Comparison of ENCODE assay signal across 12 cellular contexts in the genomic region with DNA sequence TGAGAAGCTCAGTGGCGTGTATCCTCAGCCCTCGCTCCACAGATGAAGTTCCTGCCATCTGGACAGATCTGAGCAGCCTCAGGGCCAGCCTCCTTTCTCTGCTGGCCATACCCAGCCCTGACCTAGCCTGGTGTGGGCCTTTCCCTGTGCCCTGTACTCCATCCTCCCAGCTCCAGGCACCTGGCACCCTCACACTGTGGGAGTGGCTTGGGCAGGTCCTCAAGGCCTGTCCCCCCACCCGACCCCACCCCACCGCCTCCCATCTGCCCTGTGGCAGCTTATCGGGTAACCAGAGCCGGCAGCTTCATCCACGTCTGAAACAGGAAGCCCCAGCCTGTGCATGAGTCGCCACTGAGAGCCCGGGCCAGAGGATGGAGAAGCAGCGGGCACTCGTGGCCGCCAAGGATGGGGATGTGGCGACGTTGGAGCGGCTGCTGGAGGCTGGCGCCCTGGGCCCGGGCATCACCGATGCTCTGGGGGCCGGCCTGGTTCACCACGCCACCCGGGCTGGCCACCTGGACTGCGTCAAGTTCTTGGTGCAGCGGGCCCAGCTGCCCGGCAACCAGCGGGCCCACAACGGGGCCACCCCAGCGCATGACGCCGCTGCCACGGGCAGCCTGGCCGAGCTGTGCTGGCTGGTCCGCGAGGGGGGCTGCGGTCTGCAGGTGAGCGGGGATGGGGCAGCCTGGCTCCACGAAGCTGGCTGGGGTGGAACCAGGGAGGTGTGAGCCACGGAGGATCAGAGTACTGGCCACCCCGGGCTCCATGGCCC. TPM values are rescaled to one million over a fixed set of nuclear protein-coding genes. Genes with fewer than 3 reads are reported as not detected.
DNase-seq lines count a peak whose midpoint lies in the region; ATAC-seq and TF ChIP-seq lines count a peak whose summit lies in the region.
"Had no signal": no experiment of that assay in that cellular context is flagged by ENCODE, and none has a peak within 500 bp of the region (broad histone marks: within the 10 kb centered on the region; RNA-seq: fewer than 3 reads in every experiment).

A gene with protein sequence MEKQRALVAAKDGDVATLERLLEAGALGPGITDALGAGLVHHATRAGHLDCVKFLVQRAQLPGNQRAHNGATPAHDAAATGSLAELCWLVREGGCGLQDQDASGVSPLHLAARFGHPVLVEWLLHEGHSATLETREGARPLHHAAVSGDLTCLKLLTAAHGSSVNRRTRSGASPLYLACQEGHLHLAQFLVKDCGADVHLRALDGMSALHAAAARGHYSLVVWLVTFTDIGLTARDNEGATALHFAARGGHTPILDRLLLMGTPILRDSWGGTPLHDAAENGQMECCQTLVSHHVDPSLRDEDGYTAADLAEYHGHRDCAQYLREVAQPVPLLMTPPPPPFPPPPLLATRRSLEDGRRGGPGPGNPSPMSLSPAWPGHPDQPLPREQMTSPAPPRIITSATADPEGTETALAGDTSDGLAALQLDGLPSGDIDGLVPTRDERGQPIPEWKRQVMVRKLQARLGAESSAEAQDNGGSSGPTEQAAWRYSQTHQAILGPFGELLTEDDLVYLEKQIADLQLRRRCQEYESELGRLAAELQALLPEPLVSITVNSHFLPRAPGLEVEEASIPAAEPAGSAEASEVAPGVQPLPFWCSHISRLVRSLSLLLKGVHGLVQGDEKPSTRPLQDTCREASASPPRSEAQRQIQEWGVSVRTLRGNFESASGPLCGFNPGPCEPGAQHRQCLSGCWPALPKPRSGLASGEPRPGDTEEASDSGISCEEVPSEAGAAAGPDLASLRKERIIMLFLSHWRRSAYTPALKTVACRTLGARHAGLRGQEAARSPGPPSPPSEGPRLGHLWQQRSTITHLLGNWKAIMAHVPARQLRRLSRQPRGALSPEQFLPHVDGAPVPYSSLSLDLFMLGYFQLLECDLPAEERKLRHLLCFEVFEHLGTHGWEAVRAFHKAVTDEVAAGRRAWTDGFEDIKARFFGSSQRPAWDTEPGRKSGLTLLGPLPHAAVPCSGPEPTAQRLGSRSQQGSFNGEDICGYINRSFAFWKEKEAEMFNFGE (plus strand): TSS at position 292 of the 772 bp plus-strand sequence. CDS start 80 bp downstream, at position 372.

- peak; percentile 53 for DNase-seq in D341Med (ENCODE audit: low spot score)
- peak; percentile 44 for DNase-seq in NB4 (ENCODE audit: low read depth)
- no peak for DNase-seq in activated B cell treated with CpG ODN at 0.5 μM for 24 hours
- DNase-seq in neural crest cell (ENCODE audit: low read depth, low spot score), result no peak
- DNase-seq in prostate gland (ENCODE audit: low spot score), result no peak
- DNase-seq in HuH-7 (ENCODE audit: low spot score), result no peak
- DNase-seq: activated T-cell treated with anti-CD3 and anti-CD28 coated beads for 4 hours had no signal

- H3K4me3 Mint-ChIP-seq in activated B cell treated with CpG ODN at 0.5 μM for 24 hours, result peak within 1 kb of the TSS; percentile 72
- peak within 1 kb of the TSS; percentile 25 for H3K4me3 Mint-ChIP-seq in neural crest cell

- WGBS in prostate gland, result 87% methylated on average over 29 of the region's 38 CpGs

- H3K36me3 ChIP-seq in prostate gland, result no peaks in the 10 kb centered on the region

- H3K27me3 Mint-ChIP-seq in activated B cell treated with CpG ODN at 0.5 μM for 24 hours (no peaks in the 10 kb centered on the region), neural crest cell (ENCODE audit: low read depth) (no peaks in the 10 kb centered on the region)

- H3K27ac ChIP-seq in prostate gland, result no peak within 1 kb of the TSS
- H3K27ac ChIP-seq: HL-60, parathyroid adenoma had no signal

- ATAC-seq in activated B cell treated with CpG ODN at 0.5 μM for 24 hours (ENCODE audit: low read depth) (no peak), GM21367 (IDR thresholded peaks at IDR 0.05; ENCODE audit: unreplicated experiment) (no peak), HG02885 (IDR thresholded peaks at IDR 0.05; ENCODE audit: poor library complexity, unreplicated experiment) (no peak)

- TF ChIP-seq CTCF in NB4 (IDR thresholded peaks at IDR 0.05; ENCODE audit: low read depth, low read length), result no peak
- TF ChIP-seq CTCF in activated B cell treated with CpG ODN at 0.5 μM for 24 hours (IDR thresholded peaks at IDR 0.05), result no peak
- TF ChIP-seq CTCF in neural crest cell (conservative IDR thresholded peaks at IDR 0.05), result no peak
- TF ChIP-seq CTCF in prostate gland (IDR thresholded peaks at IDR 0.05), result no peak

- H3K36me3 Mint-ChIP-seq in activated B cell treated with CpG ODN at 0.5 μM for 24 hours (ENCODE audit: low read depth) (peaks cover 3% of the 10 kb centered on the region), neural crest cell (ENCODE audit: low read depth) (peaks cover under 1% of the 10 kb centered on the region)

- H3K27me3 ChIP-seq in prostate gland (replicated peaks; ENCODE audit: insufficient read depth), result no peaks in the 10 kb centered on the region

- no peaks in the 10 kb centered on the region for H3K4me1 ChIP-seq in prostate gland (replicated peaks)
- H3K4me1 ChIP-seq: parathyroid adenoma had no signal

- H3K4me1 Mint-ChIP-seq in activated B cell treated with CpG ODN at 0.5 μM for 24 hours (peaks cover 19% of the 10 kb centered on the region), neural crest cell (peaks cover 12% of the 10 kb centered on the region)

- H3K27ac Mint-ChIP-seq in activated B cell treated with CpG ODN at 0.5 μM for 24 hours (peak within 1 kb of the TSS; percentile 76), neural crest cell (ENCODE audit: unreplicated experiment) (peak within 1 kb of the TSS; percentile 75)

- H3K9me3 ChIP-seq in prostate gland, result no peaks in the 10 kb centered on the region

- CTCF ChIA-PET in activated B cell treated with CpG ODN at 0.5 μM for 24 hours (lab: Charles Lee), result no interaction called here

- POLR2A ChIA-PET in activated B cell treated with CpG ODN at 0.5 μM for 24 hours (lab: Charles Lee), result interaction anchor here (1.0 kb wide), 1 partner anchor 8 kb away, joined by 3 read pairs; no protein-coding TSS in a partner anchor

- H3K4me3 ChIP-seq in NB4 (ENCODE audit: low read depth, low read length) (no peak within 1 kb of the TSS), prostate gland (no peak within 1 kb of the TSS)

- TF ChIP-seq POLR2A in NB4 (IDR thresholded peaks at IDR 0.05; ENCODE audit: extremely low read depth, insufficient read length) (no peak), prostate gland (IDR thresholded peaks at IDR 0.05) (no peak)

- H3K9me3 Mint-ChIP-seq in activated B cell treated with CpG ODN at 0.5 μM for 24 hours (no peaks in the 10 kb centered on the region), neural crest cell (no peaks in the 10 kb centered on the region)

- intact Hi-C loops in activated B cell treated with CpG ODN at 0.5 μM for 24 hours (cut with micrococcal nuclease), result loop anchor here (10.0 kb wide), 1 partner anchor 135 kb away; no protein-coding TSS in a partner anchor
- intact Hi-C loops in prostate gland (cut with DNase I), result no loop called here

RNA-seq across cellular contexts. Expression of the gene that starts here (rescaled TPM):
- total RNA-seq in activated B cell treated with CpG ODN at 0.5 μM for 24 hours, result 0.27 and 0.42 TPM in 2 replicates
- 0.16 and 0.40 TPM in 2 replicates for total RNA-seq in neural crest cell
- total RNA-seq in prostate gland, result 1 to 10 TPM in 1 of 2 donors, under 1 TPM in 1; 0.68 to 3.9 TPM
- total RNA-seq: dermis microvascular lymphatic vessel endothelial cell had no signal

Comparison
In these comparisons a context has a peak if more than half of its experiments do, and no peak if none do; other contexts are left out.
1. DNase-seq: peak in D341Med (single experiment) and NB4 (single experiment); none in activated B cell treated with CpG ODN at 0.5 μM for 24 hours (single experiment), neural crest cell (single experiment), prostate gland (single experiment) and HuH-7 (single experiment).